ENCODE assay signal across 10 cellular contexts in the genomic region with DNA sequence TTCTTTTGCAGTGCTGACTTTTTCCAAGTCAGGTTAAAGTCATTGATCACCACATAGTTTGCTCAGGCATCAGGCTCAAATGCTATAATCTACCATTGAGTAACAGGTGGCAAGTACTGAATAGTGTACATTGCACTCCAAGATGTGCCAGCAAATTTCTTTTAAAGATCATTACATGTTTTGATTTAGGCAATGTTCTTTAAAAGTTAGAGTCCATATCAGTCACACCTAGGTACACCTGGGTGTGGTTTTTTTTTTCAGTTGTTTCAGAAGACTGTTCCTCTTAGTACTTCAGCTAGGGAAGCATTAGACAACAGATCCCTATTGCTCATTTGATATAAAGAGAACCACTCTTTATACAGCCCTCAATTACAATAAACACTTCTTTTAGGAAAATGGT.
"Had no signal": no experiment of that assay in that cellular context is flagged by ENCODE, and none has a peak within 500 bp of the region (broad histone marks: within the 10 kb centered on the region; RNA-seq: fewer than 3 reads in every experiment).

No MANE protein-coding gene starts in this region.

- H3K27me3 Mint-ChIP-seq: IgD-negative memory B cell had no signal

- H3K9me3 Mint-ChIP-seq: HFFc6, IgD-negative memory B cell had no signal

- FAIRE-seq: HepG2 had no signal

- H3K4me3 Mint-ChIP-seq: HFFc6, IgD-negative memory B cell had no signal

- H3K4me3 ChIP-seq: GM23248, HAP-1 had no signal

- H3K4me1 ChIP-seq: HAP-1 had no signal

- H3K9me3 ChIP-seq: HAP-1 had no signal

- H3K36me3 Mint-ChIP-seq: IgD-negative memory B cell had no signal

- DNase-seq: GM23248, GOT3, H7, HFFc6, KBM-7 had no signal

- ATAC-seq: HCT116, HepG2 had no signal

- H3K27ac Mint-ChIP-seq: HFFc6 had no signal

- H3K27ac ChIP-seq: GM23248, HL-60 had no signal

- H3K36me3 ChIP-seq: HAP-1 had no signal
